24 cellular contexts compared by ENCODE assay signal in the genomic region with DNA sequence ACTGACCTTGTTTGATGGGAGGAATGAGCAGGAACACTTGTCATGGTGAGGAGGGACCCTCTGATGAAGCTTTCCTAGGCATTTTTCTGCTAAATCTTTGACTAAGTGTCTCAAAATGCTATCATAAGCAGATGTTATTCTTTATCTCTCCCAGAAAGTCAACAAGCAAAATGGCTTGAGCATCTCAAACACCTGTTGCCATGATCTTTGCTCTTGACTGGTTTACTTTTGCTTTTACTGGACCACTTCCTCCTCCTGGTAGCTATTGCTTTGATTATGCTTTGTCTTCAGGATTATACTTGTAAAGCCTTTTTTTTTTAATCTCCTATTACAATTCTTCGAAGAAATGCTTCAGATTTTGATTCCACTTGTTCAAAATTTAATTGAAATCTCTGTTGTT.
DNase-seq lines count a peak whose midpoint lies in the region; ATAC-seq, FAIRE-seq and TF ChIP-seq lines count a peak whose summit lies in the region.
"Had no signal": no experiment of that assay in that cellular context is flagged by ENCODE, and none has a peak within 500 bp of the region (broad histone marks: within the 10 kb centered on the region; RNA-seq: fewer than 3 reads in every experiment).

No MANE protein-coding gene starts in this region.

- in situ Hi-C loops in HepG2 (cut with HindIII; ENCODE audit: extremely low pct_ligation_motif_present, low pct_unique_long_range_greater_than_20kb): no loop called here

- no peak overlapping the region for H3K4me2 ChIP-seq in HepG2 (ENCODE audit: low read depth, low read length)
- H3K4me2 ChIP-seq: A549, PC-9 had no signal

- H4K20me1 ChIP-seq in HepG2 (ENCODE audit: insufficient read depth, low read length): no peaks in the 10 kb centered on the region

- ATAC-seq in HepG2: no peak
- ATAC-seq in right lobe of liver: no peak
- ATAC-seq in GM21619 (IDR thresholded peaks at IDR 0.05; ENCODE audit: unreplicated experiment): peak; percentile 53
- no peak for ATAC-seq in HG03439 (IDR thresholded peaks at IDR 0.05; ENCODE audit: unreplicated experiment)
- ATAC-seq in HG03354 (IDR thresholded peaks at IDR 0.05; ENCODE audit: poor library complexity, severe bottlenecking, unreplicated experiment): no peak
- ATAC-seq: A549, Right ventricle myocardium inferior had no signal

- no peak for TF ChIP-seq CTCF in HepG2 (CRISPR knock-in tag; IDR thresholded peaks at IDR 0.05)
- TF ChIP-seq CTCF in right lobe of liver (IDR thresholded peaks at IDR 0.05): no peak

- H3K4me1 ChIP-seq in HepG2 (ENCODE audit: insufficient read depth, low read length) (peaks cover 8% of the 10 kb centered on the region; the same call in 1 of the 2 replicates), right lobe of liver (no peaks in the 10 kb centered on the region)
- H3K4me1 ChIP-seq: A549, SJSA1 had no signal

- H3K27ac ChIP-seq in HepG2 (ENCODE audit: extremely low read length, insufficient read depth, low read length) (no peak overlapping the region), right lobe of liver (no peak overlapping the region)
- H3K27ac ChIP-seq: A549, HL-60, PC-9, SJSA1 had no signal

- H3K4me3 ChIP-seq in HepG2 (replicated peaks in 1 of 3; ENCODE audit: insufficient read depth in 1 of 3, low read depth in 2 of 3, low read length in 3 of 3): no peak overlapping the region
- no peak overlapping the region for H3K4me3 ChIP-seq in right lobe of liver
- H3K4me3 ChIP-seq: A549, PC-9, SJSA1 had no signal

- FAIRE-seq in HepG2 (lab: Jason Lieb, UNC): no peak
- FAIRE-seq: A549 had no signal

- H3K36me3 ChIP-seq in HepG2 (replicated peaks in 1 of 2; ENCODE audit: control insufficient read depth in 1 of 2, insufficient read depth in 2 of 2, low read length in 2 of 2) (no peaks in the 10 kb centered on the region), right lobe of liver (no peaks in the 10 kb centered on the region)
- H3K36me3 ChIP-seq: SJSA1 had no signal

- no peaks in the 10 kb centered on the region for H3K79me2 ChIP-seq in HepG2 (ENCODE audit: insufficient read depth, low read length)

- TF ChIP-seq EP300 in HepG2 (IDR thresholded peaks at IDR 0.05; ENCODE audit: low read depth in 2 of 2, low read length in 2 of 2) (no peak), HepG2 (CRISPR knock-in tag; IDR thresholded peaks at IDR 0.05; ENCODE audit: borderline replicate concordance) (no peak)

- H3K27me3 ChIP-seq in HepG2 (ENCODE audit: control insufficient read depth in 1 of 2, insufficient read depth in 2 of 2, low read length in 2 of 2) (no peaks in the 10 kb centered on the region), right lobe of liver (no peaks in the 10 kb centered on the region)
- H3K27me3 ChIP-seq: SJSA1 had no signal

- intact Hi-C loops in HepG2 (cut with micrococcal nuclease; ENCODE audit: unreplicated experiment) (no loop called here), right lobe of liver (cut with DNase I) (no loop called here)

- H3K9me3 ChIP-seq in HepG2 (ENCODE audit: low read length): no peaks in the 10 kb centered on the region
- H3K9me3 ChIP-seq in right lobe of liver: no peaks in the 10 kb centered on the region
- H3K9me3 ChIP-seq: A549 had no signal

- POLR2A ChIA-PET in HepG2 (lab: Yijun Ruan, JAX): no interaction called here

- 68% methylated on average over 1 of the region's 1 CpG for WGBS in HepG2 (ENCODE audit: low lambda C conversion rate)
- WGBS in right lobe of liver (ENCODE audit: insufficient coverage, low coverage, low lambda C conversion rate, missing lambda C conversion rate): 80% methylated on average over 1 of the region's 1 CpG

- TF ChIP-seq RAD21 in HepG2 (CRISPR knock-in tag; IDR thresholded peaks at IDR 0.05): no peak

- no peak overlapping the region for H2AFZ ChIP-seq in HepG2 (ENCODE audit: low read length)
- H2AFZ ChIP-seq: PC-9 had no signal

- H3K9ac ChIP-seq in HepG2 (ENCODE audit: insufficient read depth, low read depth, low read length): no peak overlapping the region

- BruUV-seq in HepG2 (replicated peaks; lab: Mats Ljungman, UMichigan): no TSS peak

- CTCF ChIA-PET in HepG2 (lab: Yijun Ruan, JAX; ENCODE audit: low intra/inter-chr PET ratio, low total read pairs): no interaction called here

- TF ChIP-seq POLR2A in HepG2 (IDR thresholded peaks at IDR 0.05; ENCODE audit: insufficient read depth in 1 of 2, low read depth in 2 of 2, low read length in 2 of 2): no peak
- no peak for TF ChIP-seq POLR2A in right lobe of liver (IDR thresholded peaks at IDR 0.05)

- DNase-seq in HepG2 (ENCODE audit: low spot score): no peak
- no peak for DNase-seq in right lobe of liver
- DNase-seq in NCI-H69 (lab: John Stamatoyannopoulos, UW): peak; percentile 8
- DNase-seq in stimulated activated CD4-positive, alpha-beta T cell treated with anti-CD3 and anti-CD28 coated beads, Interleukin-4, amount 100 ng/mL, for 4 hours: no peak
- DNase-seq: C1 segment of cervical spinal cord; CD4-positive, alpha-beta memory T cell; COR-L47; DMS79; H9; HFFc6; Karpas-422; NCI-H1105; NCI-H1436 treated with DMSO at 0.1 percent for 48 hours; NCI-H187 treated with DMSO at 0.1 percent for 48 hours; NCI-H446; NK-92 treated with Interleukin-12 subunit alpha and Interleukin-12 subunit beta, amount 100 ng/mL, for 24 hours; PC-9 had no signal

TF ChIP-seq in HepG2, 621 proteins besides CTCF, POLR2A, EP300 and RAD21:
- TF ChIP-seq, protein P1, sequence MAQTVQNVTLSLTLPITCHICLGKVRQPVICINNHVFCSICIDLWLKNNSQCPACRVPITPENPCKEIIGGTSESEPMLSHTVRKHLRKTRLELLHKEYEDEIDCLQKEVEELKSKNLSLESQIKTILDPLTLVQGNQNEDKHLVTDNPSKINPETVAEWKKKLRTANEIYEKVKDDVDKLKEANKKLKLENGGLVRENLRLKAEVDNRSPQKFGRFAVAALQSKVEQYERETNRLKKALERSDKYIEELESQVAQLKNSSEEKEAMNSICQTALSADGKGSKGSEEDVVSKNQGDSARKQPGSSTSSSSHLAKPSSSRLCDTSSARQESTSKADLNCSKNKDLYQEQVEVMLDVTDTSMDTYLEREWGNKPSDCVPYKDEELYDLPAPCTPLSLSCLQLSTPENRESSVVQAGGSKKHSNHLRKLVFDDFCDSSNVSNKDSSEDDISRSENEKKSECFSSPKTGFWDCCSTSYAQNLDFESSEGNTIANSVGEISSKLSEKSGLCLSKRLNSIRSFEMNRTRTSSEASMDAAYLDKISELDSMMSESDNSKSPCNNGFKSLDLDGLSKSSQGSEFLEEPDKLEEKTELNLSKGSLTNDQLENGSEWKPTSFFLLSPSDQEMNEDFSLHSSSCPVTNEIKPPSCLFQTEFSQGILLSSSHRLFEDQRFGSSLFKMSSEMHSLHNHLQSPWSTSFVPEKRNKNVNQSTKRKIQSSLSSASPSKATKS (CRISPR knock-in tag; IDR thresholded peaks at IDR 0.05): no peak
- no peak for TF ChIP-seq ZNF431 (CRISPR knock-in tag; IDR thresholded peaks at IDR 0.05; ENCODE audit: borderline replicate concordance, low read depth)
- no peak for TF ChIP-seq ZNF354B (CRISPR knock-in tag; IDR thresholded peaks at IDR 0.05)
- TF ChIP-seq ELF3 (CRISPR knock-in tag; IDR thresholded peaks at IDR 0.05): peak; percentile 85
- no peak for TF ChIP-seq MATR3 (CRISPR knock-in tag; IDR thresholded peaks at IDR 0.05)
- TF ChIP-seq FOXA3 (CRISPR knock-in tag; IDR thresholded peaks at IDR 0.05): 0 out of 2 replicates have a peak, but pooled peaks have one; percentile 15
